ENCODE assay signal across 26 cellular contexts in genomic region chr12:1655225-1655788, GRCh38. TPM values are rescaled to one million over a fixed set of nuclear protein-coding genes. Genes with fewer than 3 reads are reported as not detected.
DNase-seq lines count a peak whose midpoint lies in the region; ATAC-seq and TF ChIP-seq lines count a peak whose summit lies in the region.
"Had no signal": no experiment of that assay in that cellular context is flagged by ENCODE, and none has a peak within 500 bp of the region (broad histone marks: within the 10 kb centered on the region; RNA-seq: fewer than 3 reads in every experiment).

No MANE protein-coding gene starts in this region.

- no peak overlapping the region for H2AFZ ChIP-seq in neuronal stem cell (ENCODE audit: low read length)

- H2BK12ac ChIP-seq in neuronal stem cell (ENCODE audit: low read length): no peak overlapping the region

- no peak overlapping the region for H2AK5ac ChIP-seq in neuronal stem cell (ENCODE audit: low read depth, low read length)

- H3K79me1 ChIP-seq in neuronal stem cell (ENCODE audit: low read depth, low read length): no peaks in the 10 kb centered on the region

- peak overlapping the region; percentile 65 for H3K18ac ChIP-seq in neuronal stem cell (ENCODE audit: low read length)

- H3K4me3 Mint-ChIP-seq in naive thymus-derived CD4-positive, alpha-beta T cell: no peak overlapping the region

- intact Hi-C loops in psoas muscle (cut with DNase I): loop anchor here in 1 of 2 donors (2.0 kb wide), 1 partner anchor 135 kb away; no protein-coding TSS in a partner anchor
- intact Hi-C loops in naive thymus-derived CD4-positive, alpha-beta T cell (cut with micrococcal nuclease): loop anchor here in 1 of 2 donors (10.0 kb wide), 1 partner anchor 379 kb away; no protein-coding TSS in a partner anchor

- TF ChIP-seq CTCF in GM10266 (IDR thresholded peaks at IDR 0.05; ENCODE audit: control insufficient read depth, insufficient read depth, low read depth, missing control alignments): no peak
- no peak for TF ChIP-seq CTCF in epithelial cell of esophagus (IDR thresholded peaks at IDR 0.05; ENCODE audit: insufficient read depth, low read depth, low read length, missing control alignments)
- TF ChIP-seq CTCF in psoas muscle (IDR thresholded peaks at IDR 0.05): no peak

- H3K27me3 Mint-ChIP-seq in naive thymus-derived CD4-positive, alpha-beta T cell: peaks cover 0 to 19% (median 4%) of the 10 kb centered on the region in 5 donors

- H3K4me2 ChIP-seq in neuronal stem cell (ENCODE audit: insufficient read depth, low read length, poor library complexity, severe bottlenecking): no peak overlapping the region

- peaks cover 0 to 5% of the 10 kb centered on the region in 2 donors for H3K36me3 ChIP-seq in neuronal stem cell (replicated peaks in 1 of 2; ENCODE audit: control insufficient read depth in 2 of 2, insufficient read depth in 2 of 2, low read length in 2 of 2)
- no peaks in the 10 kb centered on the region for H3K36me3 ChIP-seq in psoas muscle (ENCODE audit: insufficient read depth in 1 of 2, low read depth in 1 of 2)
- H3K36me3 ChIP-seq in naive thymus-derived CD4-positive, alpha-beta T cell (ENCODE audit: control insufficient read depth in 2 of 3, insufficient read depth in 3 of 3, low read length in 3 of 3): no peaks in the 10 kb centered on the region
- H3K36me3 ChIP-seq: adrenal gland, prostate gland, SJCRH30, uterus had no signal

- POLR2A ChIA-PET in naive thymus-derived CD4-positive, alpha-beta T cell (lab: Charles Lee): interaction anchor here (0.6 to 1.6 kb wide), 3 partner anchors 15 to 136 kb away, joined by 4 to 6 read pairs (median 4); no protein-coding TSS in a partner anchor

- CTCF ChIA-PET in naive thymus-derived CD4-positive, alpha-beta T cell (lab: Charles Lee): interaction anchor here (0.6 to 15.7 kb wide), 5 partner anchors 16 to 284 kb away, joined by 3 to 278 read pairs (median 4); no protein-coding TSS in a partner anchor

- no peak overlapping the region for H4K8ac ChIP-seq in neuronal stem cell (ENCODE audit: low read depth, low read length)

- WGBS in neuronal stem cell (ENCODE audit: extremely low coverage in 2 of 2, insufficient read length in 2 of 2, insufficient replicate concordance in 1 of 2), 2 donors: no CpG with 5 or more reads among the region's 6 CpGs
- 78 to 89% (median 89%) methylated on average over 6 of the region's 6 CpGs for WGBS in psoas muscle, 3 donors

- no peak overlapping the region for H3K14ac ChIP-seq in neuronal stem cell (ENCODE audit: low read length)

- H3K9ac ChIP-seq in neuronal stem cell (ENCODE audit: low read depth, low read length, poor library complexity): no peak overlapping the region

- no peaks in the 10 kb centered on the region for H3K36me3 Mint-ChIP-seq in naive thymus-derived CD4-positive, alpha-beta T cell

- H3K9me3 ChIP-seq in neuronal stem cell (replicated peaks in 1 of 2; ENCODE audit: control insufficient read depth in 2 of 2, insufficient read depth in 1 of 2, low read depth in 1 of 2, low read length in 2 of 2) (no peaks in the 10 kb centered on the region), psoas muscle (no peaks in the 10 kb centered on the region)
- H3K9me3 ChIP-seq in naive thymus-derived CD4-positive, alpha-beta T cell (ENCODE audit: control insufficient read depth in 2 of 3, low read length in 3 of 3): no peaks in the 10 kb centered on the region
- H3K9me3 ChIP-seq: adrenal gland, prostate gland, SJCRH30, uterus had no signal

- no peak overlapping the region for H3K4ac ChIP-seq in neuronal stem cell (ENCODE audit: low read length)

- H3K23ac ChIP-seq in neuronal stem cell (ENCODE audit: low read depth, low read length, poor library complexity): no peak overlapping the region

- in situ Hi-C loops in ACHN (cut with HindIII; ENCODE audit: low pct_ligation_motif_present, low pct_unique_long_range_greater_than_20kb, low sequenced_read_pairs): loop anchor here (25.0 kb wide), 1 partner anchor 132 kb away; no protein-coding TSS in a partner anchor

- no peak overlapping the region for H4K91ac ChIP-seq in neuronal stem cell (ENCODE audit: low read depth, low read length, poor library complexity)

- H3K27me3 ChIP-seq in neuronal stem cell (ENCODE audit: control insufficient read depth in 3 of 3, insufficient read depth in 3 of 3, low read depth in 1 of 3, low read length in 3 of 3) (peaks cover 0 to 56% (median 3%) of the 10 kb centered on the region in 3 experiments), psoas muscle (ENCODE audit: insufficient read depth in 3 of 3, low read length in 2 of 3) (no peaks in the 10 kb centered on the region)
- H3K27me3 ChIP-seq in naive thymus-derived CD4-positive, alpha-beta T cell (ENCODE audit: control insufficient read depth in 2 of 2, insufficient read depth in 2 of 2, low read length in 2 of 2): no peaks in the 10 kb centered on the region
- H3K27me3 ChIP-seq: adrenal gland, SJCRH30, uterus had no signal

- H3K27ac ChIP-seq in neuronal stem cell (replicated peaks; ENCODE audit: low read length): no peak overlapping the region
- H3K27ac ChIP-seq in psoas muscle: no peak overlapping the region
- H3K27ac ChIP-seq in naive thymus-derived CD4-positive, alpha-beta T cell (ENCODE audit: low read depth, low read length): no peak overlapping the region
- H3K27ac ChIP-seq: adrenal gland, C4-2B, coronary artery, prostate gland, SJCRH30, uterus had no signal

- DNase-seq in GM10266 (ENCODE audit: extremely low spot score) (peak; percentile 10), NCI-H69 (lab: John Stamatoyannopoulos, UW) (peak; percentile 33), epithelial cell of esophagus (ENCODE audit: low read depth) (peak; percentile 70), neuronal stem cell (ENCODE audit: low spot score) (no peak), psoas muscle (no peak), ACHN (no peak)
- DNase-seq in naive thymus-derived CD4-positive, alpha-beta T cell: no peak
- DNase-seq: activated CD4-positive, alpha-beta T cell treated with anti-CD3 and anti-CD28 coated beads for 1 hour; activated CD8-positive, alpha-beta memory T cell treated with anti-CD3 and anti-CD28 coated beads for 24 hours; activated gamma-delta T cell treated with Interleukin-2 at 50 U/mL for 16 hours; activated T-cell treated with anti-CD3 and anti-CD28 coated beads, Interleukin-2, amount 50 U/mL, for 1 hour; adrenal gland; Calu3; DND-41; kidney glomerular epithelial cell; mammary epithelial cell; NCI-H1105; NCI-H1930; SJCRH30; T-helper 1 cell; uterus had no signal

- H2BK15ac ChIP-seq in neuronal stem cell (ENCODE audit: low read length): no peak overlapping the region

- peak overlapping the region; percentile 18 for H2BK5ac ChIP-seq in neuronal stem cell (ENCODE audit: low read length)

- H3K4me1 ChIP-seq in neuronal stem cell (ENCODE audit: control insufficient read depth in 2 of 2, insufficient read depth in 1 of 2, low read depth in 1 of 2, low read length in 2 of 2) (peaks cover 0 to 2% of the 10 kb centered on the region in 2 donors), psoas muscle (peaks cover 20% of the 10 kb centered on the region)
- no peaks in the 10 kb centered on the region for H3K4me1 ChIP-seq in naive thymus-derived CD4-positive, alpha-beta T cell (ENCODE audit: control insufficient read depth in 2 of 2, insufficient read depth in 2 of 2, low read length in 2 of 2)
- H3K4me1 ChIP-seq: prostate gland, uterus had no signal

- H3K27ac Mint-ChIP-seq in naive thymus-derived CD4-positive, alpha-beta T cell: peak overlapping the region in 4 of 9 donors; percentile 37 to 72 (median 44)

- peaks cover 0 to 8% (median 4%) of the 10 kb centered on the region in 7 donors for H3K4me1 Mint-ChIP-seq in naive thymus-derived CD4-positive, alpha-beta T cell

- H3K9me3 Mint-ChIP-seq in naive thymus-derived CD4-positive, alpha-beta T cell: no peaks in the 10 kb centered on the region

- H3K4me3 ChIP-seq in epithelial cell of esophagus (ENCODE audit: low read length) (no peak overlapping the region), neuronal stem cell (ENCODE audit: low read length in 2 of 2) (no peak overlapping the region), psoas muscle (no peak overlapping the region)
- H3K4me3 ChIP-seq in naive thymus-derived CD4-positive, alpha-beta T cell (ENCODE audit: low read length): no peak overlapping the region
- H3K4me3 ChIP-seq: adrenal gland, coronary artery, GM12878, prostate gland, SJCRH30, uterus had no signal

- no peak overlapping the region for H2BK120ac ChIP-seq in neuronal stem cell (ENCODE audit: low read depth, low read length)

- no peak for ATAC-seq in psoas muscle
- ATAC-seq in naive thymus-derived CD4-positive, alpha-beta T cell: no peak
- ATAC-seq: GM12878, HCT116 had no signal

RNA-seq across cellular contexts. Expression of gene WNT5B, which starts 26.3 kb away (rescaled TPM):
- polyA plus RNA-seq in neuronal stem cell (2013, experiment 1 of 2): 74.9 TPM
- polyA plus RNA-seq in neuronal stem cell (2013, experiment 2 of 2): 74.2 TPM
- total RNA-seq in psoas muscle: 1 to 10 TPM in 3 of 4 donors, under 1 TPM in 1; 0.46 to 4.8 (median 1.6) TPM
- under 1 TPM; 0.43 to 0.80 (median 0.49) TPM for polyA plus RNA-seq in psoas muscle
- under 1 TPM in 3 of 5 experiments, not detected in 2; 0.29 to 0.92 (median 0.37) TPM for total RNA-seq in naive thymus-derived CD4-positive, alpha-beta T cell
- polyA plus RNA-seq in naive thymus-derived CD4-positive, alpha-beta T cell: not detected

RNA-seq across cellular contexts. Expression of gene ADIPOR2, which starts 35.6 kb away (rescaled TPM):
- polyA plus RNA-seq in neuronal stem cell (2013, experiment 1 of 2): 26.7 TPM
- polyA plus RNA-seq in neuronal stem cell (2013, experiment 2 of 2): 26.2 TPM
- 10 to 100 TPM; 36.7 to 49.4 (median 43.2) TPM for total RNA-seq in psoas muscle
- polyA plus RNA-seq in psoas muscle: 10 to 100 TPM; 28.6 to 52.1 (median 44.2) TPM
- total RNA-seq in naive thymus-derived CD4-positive, alpha-beta T cell: 10 to 100 TPM; 19.8 to 51.4 (median 36.4) TPM
- 1 to 10 TPM; 2.2 to 3.3 TPM for polyA plus RNA-seq in naive thymus-derived CD4-positive, alpha-beta T cell

Comparison
In these comparisons a context has a peak if more than half of its experiments do, and no peak if none do; other contexts are left out.
1. DNase-seq: peak in GM10266 (single experiment), NCI-H69 (single experiment) and epithelial cell of esophagus (single experiment); none in neuronal stem cell (single experiment), psoas muscle (0 of 2), naive thymus-derived CD4-positive, alpha-beta T cell (0 of 9) and ACHN (single experiment).